19 cellular contexts compared by ENCODE assay signal in genomic region chr5:41247135-41247534, GRCh38. TPM values are rescaled to one million over a fixed set of nuclear protein-coding genes. Genes with fewer than 3 reads are reported as not detected.
DNase-seq lines count a peak whose midpoint lies in the region; ATAC-seq and TF ChIP-seq lines count a peak whose summit lies in the region.
"Had no signal": no experiment of that assay in that cellular context is flagged by ENCODE, and none has a peak within 500 bp of the region (broad histone marks: within the 10 kb centered on the region; RNA-seq: fewer than 3 reads in every experiment).

No MANE protein-coding gene starts in this region.

- no peaks in the 10 kb centered on the region for H3K9me3 Mint-ChIP-seq in glutamatergic neuron (ENCODE audit: unreplicated experiment)
- H3K9me3 Mint-ChIP-seq: CD8-positive, alpha-beta T cell had no signal

- H3K4me2 ChIP-seq in PC-3 (ENCODE audit: low read length), result no peak overlapping the region
- H3K4me2 ChIP-seq: BLaER1 had no signal

- no peaks in the 10 kb centered on the region for H4K20me1 ChIP-seq in PC-3 (ENCODE audit: low read length)
- H4K20me1 ChIP-seq: BLaER1 had no signal

- H3K27me3 Mint-ChIP-seq in glutamatergic neuron (ENCODE audit: unreplicated experiment), result no peaks in the 10 kb centered on the region
- H3K27me3 Mint-ChIP-seq: B cell; CD4-positive, CD25-positive, alpha-beta regulatory T cell had no signal

- DNase-seq in PC-3 (no peak), epithelial cell of prostate (ENCODE audit: low read depth, low spot score) (no peak), glutamatergic neuron (no peak), NCI-H1048 (lab: John Stamatoyannopoulos, UW) (no peak), anterior cingulate cortex (lab: John Stamatoyannopoulos, UW) (no peak)
- DNase-seq: Caco-2; CD4-positive, CD25-positive, alpha-beta regulatory T cell; CD8-positive, alpha-beta T cell; DMS153; DMS79 treated with DMSO at 0.1 percent for 48 hours; H7 had no signal

- no peaks in the 10 kb centered on the region for H3K9me2 ChIP-seq in PC-3 (replicated peaks; ENCODE audit: low read length)

- H3K4me3 Mint-ChIP-seq in glutamatergic neuron (ENCODE audit: unreplicated experiment), result no peak overlapping the region
- H3K4me3 Mint-ChIP-seq: B cell; CD4-positive, CD25-positive, alpha-beta regulatory T cell; CD8-positive, alpha-beta T cell had no signal

- no peaks in the 10 kb centered on the region for H3K36me3 ChIP-seq in HEK293 (ENCODE audit: control insufficient read depth in 2 of 2, insufficient read depth in 1 of 2, low read length in 2 of 2)
- no peaks in the 10 kb centered on the region for H3K36me3 ChIP-seq in PC-3 (ENCODE audit: low read depth, low read length)
- H3K36me3 ChIP-seq: BLaER1 had no signal

- no peak overlapping the region for H3K4me3 ChIP-seq in HEK293 (ENCODE audit: low read depth, low read length)
- H3K4me3 ChIP-seq in PC-3 (ENCODE audit: low read length), result no peak overlapping the region
- H3K4me3 ChIP-seq: BLaER1, GM23248 had no signal

- CTCF ChIA-PET in HEK293 (lab: Yijun Ruan, JAX) (no interaction called here), PC-3 (lab: Charles Lee) (no interaction called here)

- POLR2A ChIA-PET in HEK293 (lab: Yijun Ruan, JAX) (no interaction called here), PC-3 (lab: Charles Lee; ENCODE audit: unreplicated experiment) (no interaction called here)

- no peaks in the 10 kb centered on the region for H3K36me3 Mint-ChIP-seq in glutamatergic neuron (ENCODE audit: unreplicated experiment)
- H3K36me3 Mint-ChIP-seq: CD4-positive, CD25-positive, alpha-beta regulatory T cell; CD8-positive, alpha-beta T cell had no signal

- H3K27ac Mint-ChIP-seq in glutamatergic neuron (ENCODE audit: unreplicated experiment), result no peak overlapping the region
- H3K27ac Mint-ChIP-seq: B cell; CD4-positive, CD25-positive, alpha-beta regulatory T cell; CD8-positive, alpha-beta T cell had no signal

- intact Hi-C loops in PC-3 (cut with micrococcal nuclease), result loop anchor here (10.0 kb wide), 1 partner anchor 252 kb away; no protein-coding TSS in a partner anchor

- H2AFZ ChIP-seq in PC-3 (ENCODE audit: low read length), result no peak overlapping the region
- H2AFZ ChIP-seq: GM23248 had no signal

- H3K27me3 ChIP-seq in PC-3 (ENCODE audit: low read length), result no peaks in the 10 kb centered on the region
- H3K27me3 ChIP-seq: BLaER1 had no signal

- no peaks in the 10 kb centered on the region for H3K4me1 ChIP-seq in HEK293 (ENCODE audit: control insufficient read depth, insufficient read depth, low read length)
- peaks cover 14% of the 10 kb centered on the region for H3K4me1 ChIP-seq in PC-3 (ENCODE audit: insufficient read depth, low read length)
- H3K4me1 ChIP-seq: BLaER1, Caco-2 had no signal

- H3K27ac ChIP-seq in HEK293 (ENCODE audit: extremely low read depth, low read depth, low read length), result no peak overlapping the region
- peak overlapping the region; percentile 40; the same call in 1 of the 2 replicates for H3K27ac ChIP-seq in PC-3 (ENCODE audit: low read length)
- peak overlapping the region; percentile 31 for H3K27ac ChIP-seq in epithelial cell of prostate
- H3K27ac ChIP-seq: BLaER1, C4-2B, GM23248 had no signal

- ATAC-seq in PC-3, result no peak
- ATAC-seq: CD8-positive, alpha-beta T cell had no signal

- no peak for TF ChIP-seq CTCF in HEK293 (tag by site-specific recombination; IDR thresholded peaks at IDR 0.05)
- no peak for TF ChIP-seq CTCF in PC-3 (conservative IDR thresholded peaks at IDR 0.05; ENCODE audit: low read depth, low read length)
- no peak for TF ChIP-seq CTCF in glutamatergic neuron (IDR thresholded peaks at IDR 0.05; ENCODE audit: partially characterized antibody, unreplicated experiment)

- H3F3A ChIP-seq in PC-3 (ENCODE audit: low read length, unreplicated experiment), result no peaks in the 10 kb centered on the region

- no peak overlapping the region for H3K9ac ChIP-seq in PC-3 (ENCODE audit: low read length)
- H3K9ac ChIP-seq: BLaER1, GM23248 had no signal

- H3K79me2 ChIP-seq in PC-3 (ENCODE audit: low read length), result no peaks in the 10 kb centered on the region

- no peaks in the 10 kb centered on the region for H3K4me1 Mint-ChIP-seq in glutamatergic neuron (ENCODE audit: low read depth, unreplicated experiment)
- H3K4me1 Mint-ChIP-seq: B cell; CD4-positive, CD25-positive, alpha-beta regulatory T cell had no signal

- no TSS peak for BruUV-seq in PC-3 (replicated peaks; lab: Mats Ljungman, UMichigan)

- H3K9me3 ChIP-seq in HEK293 (ENCODE audit: control insufficient read depth, insufficient read depth, low read depth, low read length) (no peaks in the 10 kb centered on the region; the same call in 1 of the 2 replicates), PC-3 (ENCODE audit: low read length) (no peaks in the 10 kb centered on the region)
- H3K9me3 ChIP-seq: BLaER1, Caco-2 had no signal

TF ChIP-seq in HEK293, 187 proteins besides CTCF, POLR2A, EP300 and RAD21:
- TF ChIP-seq ZNF366 (tag by site-specific recombination; conservative IDR thresholded peaks at IDR 0.05) (no peak), ATF2 (tag by site-specific recombination; IDR thresholded peaks at IDR 0.05; ENCODE audit: low read depth) (peak; percentile 38; the same call in 1 of the 2 replicates)

RNA-seq across cellular contexts. Expression of gene C6, which starts 33.8 kb away (rescaled TPM):
- total RNA-seq in PC-3 (2014; rRNA removed) (not detected in 2 replicates), glutamatergic neuron (ENCODE audit: unreplicated experiment) (not detected)
- total RNA-seq: A172; B cell; Caco-2; CD4-positive, CD25-positive, alpha-beta regulatory T cell; CD8-positive, alpha-beta T cell; Daoy; GM23248; H1; H7 had no signal
